ENCODE assay signal across 8 cellular contexts in genomic region chr4:84964995-84965557, GRCh38. TPM values are rescaled to one million over a fixed set of nuclear protein-coding genes. Genes with fewer than 3 reads are reported as not detected.
A peak's percentile ranks its signal among the peaks of the same experiment; 100 is the strongest.
DNase-seq lines count a peak whose midpoint lies in the region; ATAC-seq, FAIRE-seq and TF ChIP-seq lines count a peak whose summit lies in the region.

No MANE protein-coding gene starts in this region.

- H3K27ac ChIP-seq in brain microvascular endothelial cell: peak overlapping the region; percentile 73
- peak overlapping the region; percentile 89 for H3K27ac ChIP-seq in lower lobe of right lung
- H3K27ac ChIP-seq in thyroid gland: peak overlapping the region in 1 of 3 donors; percentile 94

- H3K4me3 Mint-ChIP-seq in activated CD8-positive, alpha-beta memory T cell treated with anti-CD3 and anti-CD28 coated beads, Interleukin-2, amount 10 ng/mL, durations not matched to agents 7 days and 5 days: peak overlapping the region; percentile 42

- H3K27me3 ChIP-seq in brain microvascular endothelial cell (replicated peaks) (no peaks in the 10 kb centered on the region), lower lobe of right lung (ENCODE audit: low read depth) (no peaks in the 10 kb centered on the region), thyroid gland (no peaks in the 10 kb centered on the region)

- intact Hi-C loops in lower lobe of right lung (cut with DNase I) (loop anchor here (5.0 kb wide), 1 partner anchor 213 kb away; no protein-coding TSS in a partner anchor), thyroid gland (cut with DNase I) (no loop called here)

- peaks cover 2% of the 10 kb centered on the region for H3K36me3 Mint-ChIP-seq in activated CD8-positive, alpha-beta memory T cell treated with anti-CD3 and anti-CD28 coated beads, Interleukin-2, amount 10 ng/mL, durations not matched to agents 7 days and 5 days

- H3K4me1 Mint-ChIP-seq in activated CD8-positive, alpha-beta memory T cell treated with anti-CD3 and anti-CD28 coated beads, Interleukin-2, amount 10 ng/mL, durations not matched to agents 7 days and 5 days: peaks cover 6% of the 10 kb centered on the region

- ATAC-seq in activated CD8-positive, alpha-beta memory T cell treated with anti-CD3 and anti-CD28 coated beads, Interleukin-2, amount 10 ng/mL, durations not matched to agents 7 days and 5 days: no peak
- ATAC-seq in lower lobe of right lung: no peak

- no peak for TF ChIP-seq POLR2A in thyroid gland (IDR thresholded peaks at IDR 0.05)

- CTCF ChIA-PET in activated CD8-positive, alpha-beta memory T cell treated with anti-CD3 and anti-CD28 coated beads, Interleukin-2, amount 10 ng/mL, durations not matched to agents 7 days and 5 days (lab: Charles Lee): no interaction called here

- H3K4me1 ChIP-seq in lower lobe of right lung: peaks cover 20% of the 10 kb centered on the region
- peaks cover 15 to 17% of the 10 kb centered on the region in 2 donors for H3K4me1 ChIP-seq in thyroid gland

- H3K9me3 Mint-ChIP-seq in activated CD8-positive, alpha-beta memory T cell treated with anti-CD3 and anti-CD28 coated beads, Interleukin-2, amount 10 ng/mL, durations not matched to agents 7 days and 5 days (ENCODE audit: low read depth): no peaks in the 10 kb centered on the region

- H3K27ac Mint-ChIP-seq in activated CD8-positive, alpha-beta memory T cell treated with anti-CD3 and anti-CD28 coated beads, Interleukin-2, amount 10 ng/mL, durations not matched to agents 7 days and 5 days: no peak overlapping the region

- DNase-seq in activated CD8-positive, alpha-beta memory T cell treated with anti-CD3 and anti-CD28 coated beads, Interleukin-2, amount 10 ng/mL, durations not matched to agents 7 days and 5 days: no peak
- DNase-seq in activated CD8-positive, alpha-beta memory T cell treated with anti-CD3 and anti-CD28 coated beads for 24 hours: no peak
- DNase-seq in brain microvascular endothelial cell (no peak), lower lobe of right lung (no peak), thyroid gland (no peak), HTR-8/SVneo (ENCODE audit: insufficient read length, low spot score) (no peak), SIG-M5 (lab: John Stamatoyannopoulos, UW) (no peak), D341Med (ENCODE audit: low spot score) (no peak)

- in situ Hi-C loops in brain microvascular endothelial cell (cut with HindIII; ENCODE audit: low pct_ligation_motif_present, low sequenced_read_pairs): no loop called here

- WGBS in thyroid gland, 2 donors: 51% methylated on average over 6 of the region's 6 CpGs

- H3K36me3 ChIP-seq in brain microvascular endothelial cell (replicated peaks): no peaks in the 10 kb centered on the region
- no peaks in the 10 kb centered on the region for H3K36me3 ChIP-seq in lower lobe of right lung
- H3K36me3 ChIP-seq in thyroid gland: no peaks in the 10 kb centered on the region

- no peak for FAIRE-seq in HTR-8/SVneo (lab: Jason Lieb, UNC)

- H3K9me3 ChIP-seq in lower lobe of right lung (no peaks in the 10 kb centered on the region), thyroid gland (no peaks in the 10 kb centered on the region)

- H3K27me3 Mint-ChIP-seq in activated CD8-positive, alpha-beta memory T cell treated with anti-CD3 and anti-CD28 coated beads, Interleukin-2, amount 10 ng/mL, durations not matched to agents 7 days and 5 days: peaks cover 38% of the 10 kb centered on the region

- TF ChIP-seq CTCF in brain microvascular endothelial cell (IDR thresholded peaks at IDR 0.05; ENCODE audit: low read depth, low read length, missing control alignments): no peak
- no peak for TF ChIP-seq CTCF in lower lobe of right lung (IDR thresholded peaks at IDR 0.05)
- TF ChIP-seq CTCF in thyroid gland (IDR thresholded peaks at IDR 0.05): no peak

- peak overlapping the region; percentile 80 for H3K4me3 ChIP-seq in brain microvascular endothelial cell (ENCODE audit: low read depth, low read length)
- H3K4me3 ChIP-seq in lower lobe of right lung: peak overlapping the region; percentile 84
- H3K4me3 ChIP-seq in thyroid gland (replicated peaks in 1 of 3): peak overlapping the region; percentile 78 to 98 (median 89)

RNA-seq across cellular contexts. Expression of gene WDFY3, which starts 1.4 kb away (rescaled TPM):
- under 1 TPM; 0.09 to 0.66 TPM for total RNA-seq in activated CD8-positive, alpha-beta memory T cell treated with anti-CD3 and anti-CD28 coated beads, Interleukin-2, amount 10 ng/mL, durations not matched to agents 7 days and 5 days
- total RNA-seq in lower lobe of right lung (125 TPM), thyroid gland (100 to 1,000 TPM; 103 to 141 (median 121) TPM)

Comparison
In these comparisons a context has a peak if more than half of its experiments do, and no peak if none do; other contexts are left out.
1. RNA of gene WDFY3, which starts 1.4 kb away (total RNA-seq): 103 to 141 TPM in thyroid gland and 125 TPM in lower lobe of right lung (single experiment); 0.09 to 0.66 TPM in activated CD8-positive, alpha-beta memory T cell treated with anti-CD3 and anti-CD28 coated beads, Interleukin-2, amount 10 ng/mL, durations not matched to agents 7 days and 5 days; every median in the first group is over 10 times any median in the second.
2. Peak in every context shown above with its lines, with median percentiles within 50 percentile points of each other: H3K4me3 ChIP-seq.